ENCODE assay signal across 8 cellular contexts in the genomic region with DNA sequence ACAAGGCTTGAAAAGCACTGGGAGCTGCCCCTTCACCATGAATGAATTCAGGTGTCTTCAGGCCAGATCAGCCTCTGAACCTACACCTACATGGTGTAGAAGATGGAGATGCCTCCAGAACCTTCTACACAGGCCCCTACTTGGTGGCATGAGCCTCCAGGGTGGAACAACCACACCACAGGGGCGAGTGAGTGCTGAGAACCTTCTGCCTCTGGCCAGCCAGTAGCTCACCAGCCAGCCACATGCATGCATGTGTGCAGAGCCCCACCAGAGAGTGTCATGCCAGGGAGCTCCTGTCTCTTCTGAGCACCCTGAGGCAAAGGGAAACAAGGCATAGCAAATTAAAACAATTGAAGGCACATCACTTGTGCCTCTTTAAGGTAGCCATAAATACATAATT.
"Had no signal": no experiment of that assay in that cellular context is flagged by ENCODE, and none has a peak within 500 bp of the region (broad histone marks: within the 10 kb centered on the region; RNA-seq: fewer than 3 reads in every experiment).

No MANE protein-coding gene starts in this region.

- H3K4me3 ChIP-seq: GM23248, HAP-1, K562 had no signal

- ATAC-seq: HCT116, K562 had no signal

- DNase-seq: GM23248, GOT3, H7, HFFc6, IMR-90 had no signal

- H3K9me3 ChIP-seq: HAP-1 had no signal

- H3K27ac Mint-ChIP-seq: HFFc6 had no signal

- H3K4me1 ChIP-seq: HAP-1 had no signal

- H3K36me3 ChIP-seq: HAP-1 had no signal

- H3K9me3 Mint-ChIP-seq: HFFc6 had no signal

- H3K27ac ChIP-seq: GM23248 had no signal
